1 cellular context compared by ENCODE assay signal in the genomic region with DNA sequence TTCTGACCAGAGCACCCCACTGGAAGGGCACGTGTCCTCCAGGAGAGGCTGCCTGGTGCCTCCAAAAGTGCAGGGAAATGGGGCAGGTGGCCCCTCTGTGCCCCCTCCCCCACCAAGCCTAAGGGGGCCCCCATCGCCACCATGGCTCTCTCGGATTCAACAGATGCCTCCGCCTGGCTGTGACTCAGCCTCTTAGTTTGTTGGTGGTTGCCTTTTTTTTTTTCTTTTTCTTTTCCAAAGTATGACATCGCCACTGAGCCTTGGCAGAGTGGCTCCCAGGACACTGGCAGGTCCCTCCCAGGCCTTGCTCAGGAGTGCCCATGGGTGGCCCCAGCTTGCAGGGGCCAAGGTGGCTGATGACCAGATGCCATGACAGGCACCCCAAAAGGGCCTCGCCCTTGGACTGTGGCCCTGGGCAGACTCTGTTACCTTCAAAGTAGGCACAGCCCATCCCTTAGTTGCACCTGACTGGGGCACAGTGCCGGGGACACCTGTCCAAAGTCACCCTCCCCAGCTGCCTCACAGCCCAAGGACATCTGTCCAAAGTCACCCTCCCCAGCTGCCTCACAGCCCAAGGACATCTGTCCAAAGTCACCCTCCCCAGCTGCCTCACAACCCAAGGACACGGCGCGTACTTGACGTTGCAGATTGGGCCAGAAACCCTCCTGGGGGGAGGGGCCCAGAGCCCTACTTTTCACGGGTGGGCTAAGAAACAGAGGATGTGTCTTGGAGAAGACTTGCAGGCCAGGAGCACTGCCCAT.
TF ChIP-seq lines count a peak whose summit lies in the region.

No MANE protein-coding gene starts in this region.

TF ChIP-seq in HEK293, 187 proteins besides CTCF, POLR2A, EP300 and RAD21 (continued from another document):
- TF ChIP-seq, protein P1, sequence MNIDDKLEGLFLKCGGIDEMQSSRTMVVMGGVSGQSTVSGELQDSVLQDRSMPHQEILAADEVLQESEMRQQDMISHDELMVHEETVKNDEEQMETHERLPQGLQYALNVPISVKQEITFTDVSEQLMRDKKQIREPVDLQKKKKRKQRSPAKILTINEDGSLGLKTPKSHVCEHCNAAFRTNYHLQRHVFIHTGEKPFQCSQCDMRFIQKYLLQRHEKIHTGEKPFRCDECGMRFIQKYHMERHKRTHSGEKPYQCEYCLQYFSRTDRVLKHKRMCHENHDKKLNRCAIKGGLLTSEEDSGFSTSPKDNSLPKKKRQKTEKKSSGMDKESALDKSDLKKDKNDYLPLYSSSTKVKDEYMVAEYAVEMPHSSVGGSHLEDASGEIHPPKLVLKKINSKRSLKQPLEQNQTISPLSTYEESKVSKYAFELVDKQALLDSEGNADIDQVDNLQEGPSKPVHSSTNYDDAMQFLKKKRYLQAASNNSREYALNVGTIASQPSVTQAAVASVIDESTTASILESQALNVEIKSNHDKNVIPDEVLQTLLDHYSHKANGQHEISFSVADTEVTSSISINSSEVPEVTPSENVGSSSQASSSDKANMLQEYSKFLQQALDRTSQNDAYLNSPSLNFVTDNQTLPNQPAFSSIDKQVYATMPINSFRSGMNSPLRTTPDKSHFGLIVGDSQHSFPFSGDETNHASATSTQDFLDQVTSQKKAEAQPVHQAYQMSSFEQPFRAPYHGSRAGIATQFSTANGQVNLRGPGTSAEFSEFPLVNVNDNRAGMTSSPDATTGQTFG (tag by site-specific recombination; IDR thresholded peaks at IDR 0.05; ENCODE audit: borderline replicate concordance), result no peak
- no peak for TF ChIP-seq ZNF514 (tag by site-specific recombination; IDR thresholded peaks at IDR 0.05)
- TF ChIP-seq KLF8 (tag by site-specific recombination; IDR thresholded peaks at IDR 0.05), result 0 out of 2 replicates have a peak, but pooled peaks have one; percentile 24
- TF ChIP-seq ZBTB8A (tag by site-specific recombination; IDR thresholded peaks at IDR 0.05), result peak; percentile 37; the same call in 1 of the 2 replicates
- no peak for TF ChIP-seq MYNN (tag by site-specific recombination; IDR thresholded peaks at IDR 0.05; ENCODE audit: borderline replicate concordance)
- TF ChIP-seq ZNF600 (tag by site-specific recombination; IDR thresholded peaks at IDR 0.05), result peak; percentile 73
- TF ChIP-seq ZNF341 (tag by site-specific recombination; IDR thresholded peaks at IDR 0.05; ENCODE audit: low read depth), result no peak
- no peak for TF ChIP-seq MZF1 (tag by site-specific recombination; IDR thresholded peaks at IDR 0.05; ENCODE audit: borderline replicate concordance)
- TF ChIP-seq KLF9 (tag by site-specific recombination; IDR thresholded peaks at IDR 0.05; ENCODE audit: low read depth), result no peak
- TF ChIP-seq, protein P2, sequence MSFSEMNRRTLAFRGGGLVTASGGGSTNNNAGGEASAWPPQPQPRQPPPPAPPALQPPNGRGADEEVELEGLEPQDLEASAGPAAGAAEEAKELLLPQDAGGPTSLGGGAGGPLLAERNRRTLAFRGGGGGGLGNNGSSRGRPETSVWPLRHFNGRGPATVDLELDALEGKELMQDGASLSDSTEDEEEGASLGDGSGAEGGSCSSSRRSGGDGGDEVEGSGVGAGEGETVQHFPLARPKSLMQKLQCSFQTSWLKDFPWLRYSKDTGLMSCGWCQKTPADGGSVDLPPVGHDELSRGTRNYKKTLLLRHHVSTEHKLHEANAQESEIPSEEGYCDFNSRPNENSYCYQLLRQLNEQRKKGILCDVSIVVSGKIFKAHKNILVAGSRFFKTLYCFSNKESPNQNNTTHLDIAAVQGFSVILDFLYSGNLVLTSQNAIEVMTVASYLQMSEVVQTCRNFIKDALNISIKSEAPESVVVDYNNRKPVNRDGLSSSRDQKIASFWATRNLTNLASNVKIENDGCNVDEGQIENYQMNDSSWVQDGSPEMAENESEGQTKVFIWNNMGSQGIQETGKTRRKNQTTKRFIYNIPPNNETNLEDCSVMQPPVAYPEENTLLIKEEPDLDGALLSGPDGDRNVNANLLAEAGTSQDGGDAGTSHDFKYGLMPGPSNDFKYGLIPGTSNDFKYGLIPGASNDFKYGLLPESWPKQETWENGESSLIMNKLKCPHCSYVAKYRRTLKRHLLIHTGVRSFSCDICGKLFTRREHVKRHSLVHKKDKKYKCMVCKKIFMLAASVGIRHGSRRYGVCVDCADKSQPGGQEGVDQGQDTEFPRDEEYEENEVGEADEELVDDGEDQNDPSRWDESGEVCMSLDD (tag by site-specific recombination; IDR thresholded peaks at IDR 0.05), result 0 out of 2 replicates have a peak, but pooled peaks have one; percentile 3
- TF ChIP-seq SCRT1 (tag by site-specific recombination; IDR thresholded peaks at IDR 0.05; ENCODE audit: borderline replicate concordance), result peak; percentile 45; the same call in 1 of the 2 replicates
- TF ChIP-seq ZBTB17 (tag by site-specific recombination; IDR thresholded peaks at IDR 0.05), result 0 out of 2 replicates have a peak, but pooled peaks have one; percentile 11
- no peak for TF ChIP-seq SALL2 (tag by site-specific recombination; IDR thresholded peaks at IDR 0.05; ENCODE audit: borderline replicate concordance)
- TF ChIP-seq ZNF558 (tag by site-specific recombination; IDR thresholded peaks at IDR 0.05), result no peak
- TF ChIP-seq ZNF311 (tag by site-specific recombination; IDR thresholded peaks at IDR 0.05; ENCODE audit: borderline replicate concordance), result no peak
- no peak for TF ChIP-seq ZNF211 (tag by site-specific recombination; IDR thresholded peaks at IDR 0.05; ENCODE audit: low read depth)
- TF ChIP-seq SCRT2 (tag by site-specific recombination; IDR thresholded peaks at IDR 0.05), result peak; percentile 95
- peak; percentile 75 for TF ChIP-seq ZNF362 (tag by site-specific recombination; IDR thresholded peaks at IDR 0.05)
- no peak for TF ChIP-seq ZNF274 (IDR thresholded peaks at IDR 0.05; ENCODE audit: low read length)
- no peak for TF ChIP-seq ZNF274 (tag by site-specific recombination; IDR thresholded peaks at IDR 0.05; ENCODE audit: borderline replicate concordance)
- TF ChIP-seq HOXA7 (CRISPR knock-in tag; IDR thresholded peaks at IDR 0.05; ENCODE audit: borderline replicate concordance), result no peak
- no peak for TF ChIP-seq ZNF239 (tag by site-specific recombination; IDR thresholded peaks at IDR 0.05)
- no peak for TF ChIP-seq ZFP69B (tag by site-specific recombination; IDR thresholded peaks at IDR 0.05)
- no peak for TF ChIP-seq ZNF544 (tag by site-specific recombination; IDR thresholded peaks at IDR 0.05)
- TF ChIP-seq ELK4 (IDR thresholded peaks at IDR 0.05; ENCODE audit: borderline replicate concordance, low read depth, low read length), result no peak
- no peak for TF ChIP-seq BCL11B (tag by site-specific recombination; IDR thresholded peaks at IDR 0.05; ENCODE audit: low read depth)
- TF ChIP-seq ZNF629 (tag by site-specific recombination; IDR thresholded peaks at IDR 0.05), result peak; percentile 68
- TF ChIP-seq FEZF1 (tag by site-specific recombination; IDR thresholded peaks at IDR 0.05), result peak; percentile 42
- TF ChIP-seq GLIS1 (tag by site-specific recombination; IDR thresholded peaks at IDR 0.05), result peak; percentile 69
- TF ChIP-seq KLF10 (tag by site-specific recombination; IDR thresholded peaks at IDR 0.05), result no peak
- no peak for TF ChIP-seq MEIS1 (CRISPR knock-in tag; IDR thresholded peaks at IDR 0.05; ENCODE audit: borderline replicate concordance)
- peak; percentile 77 for TF ChIP-seq ATF2 (tag by site-specific recombination; IDR thresholded peaks at IDR 0.05; ENCODE audit: low read depth)
- no peak for TF ChIP-seq ZNF184 (tag by site-specific recombination; IDR thresholded peaks at IDR 0.05)
- peak; percentile 67 for TF ChIP-seq PATZ1 (tag by site-specific recombination; IDR thresholded peaks at IDR 0.05)
